15 cellular contexts compared by ENCODE assay signal in the genomic region with DNA sequence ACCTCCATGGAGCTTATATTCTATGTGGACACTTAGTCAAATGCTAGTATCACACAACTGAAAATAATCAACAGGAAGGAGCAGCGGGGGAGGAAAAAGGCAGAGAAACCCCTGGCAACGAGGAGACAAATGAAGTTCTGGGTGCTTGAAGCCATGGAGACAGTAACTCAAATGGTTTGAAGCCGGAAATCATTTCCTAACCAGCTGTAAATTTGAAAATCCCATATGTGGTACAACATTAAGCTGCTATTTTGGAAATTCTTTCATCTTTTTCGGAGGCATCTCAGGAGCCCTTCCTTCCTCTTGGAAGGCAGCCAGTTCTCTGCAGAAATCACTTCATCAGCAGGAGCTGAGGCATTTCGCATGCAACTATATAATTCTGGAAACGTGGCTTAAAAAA.
A peak's percentile ranks its signal among the peaks of the same experiment; 100 is the strongest.
DNase-seq lines count a peak whose midpoint lies in the region; ATAC-seq and TF ChIP-seq lines count a peak whose summit lies in the region.
"Had no signal": no experiment of that assay in that cellular context is flagged by ENCODE, and none has a peak within 500 bp of the region (broad histone marks: within the 10 kb centered on the region; RNA-seq: fewer than 3 reads in every experiment).

No MANE protein-coding gene starts in this region.

- peaks cover 12% of the 10 kb centered on the region for H3K27me3 Mint-ChIP-seq in T-helper 17 cell

- no peaks in the 10 kb centered on the region for H3K4me1 Mint-ChIP-seq in T-helper 17 cell
- H3K4me1 Mint-ChIP-seq: CD4-positive, CD25-positive, alpha-beta regulatory T cell; IgD-negative memory B cell had no signal

- no peak overlapping the region for H3K9ac ChIP-seq in parathyroid adenoma

- peaks cover 4 to 12% (median 9%) of the 10 kb centered on the region in 4 donors for H3K4me1 ChIP-seq in esophagus muscularis mucosa
- no peaks in the 10 kb centered on the region for H3K4me1 ChIP-seq in parathyroid adenoma
- no peaks in the 10 kb centered on the region for H3K4me1 ChIP-seq in suprapubic skin
- H3K4me1 ChIP-seq: ascending aorta, uterus had no signal

- H3K36me3 Mint-ChIP-seq in T-helper 17 cell (ENCODE audit: low read depth) = peaks cover 4% of the 10 kb centered on the region
- H3K36me3 Mint-ChIP-seq: CD4-positive, CD25-positive, alpha-beta regulatory T cell; IgD-negative memory B cell had no signal

- H3K4me3 ChIP-seq in esophagus muscularis mucosa = no peak overlapping the region
- H3K4me3 ChIP-seq in parathyroid adenoma (ENCODE audit: low read depth, low read length) = no peak overlapping the region
- no peak overlapping the region for H3K4me3 ChIP-seq in suprapubic skin
- H3K4me3 ChIP-seq: ascending aorta, spleen, uterus had no signal

- no peak for ATAC-seq in T-helper 17 cell

- TF ChIP-seq EP300 in esophagus muscularis mucosa (IDR thresholded peaks at IDR 0.05) (no peak), suprapubic skin (IDR thresholded peaks at IDR 0.05) (no peak)

- H3K27me3 ChIP-seq in esophagus muscularis mucosa = no peaks in the 10 kb centered on the region
- no peaks in the 10 kb centered on the region for H3K27me3 ChIP-seq in parathyroid adenoma (ENCODE audit: control insufficient read depth, insufficient read depth, low read length)
- no peaks in the 10 kb centered on the region for H3K27me3 ChIP-seq in suprapubic skin
- H3K27me3 ChIP-seq: ascending aorta, spleen, uterus had no signal

- H3K36me3 ChIP-seq in esophagus muscularis mucosa (no peaks in the 10 kb centered on the region), parathyroid adenoma (ENCODE audit: control insufficient read depth, insufficient read depth, low read length) (no peaks in the 10 kb centered on the region), suprapubic skin (no peaks in the 10 kb centered on the region)
- H3K36me3 ChIP-seq: ascending aorta, spleen, uterus had no signal

- intact Hi-C loops in esophagus muscularis mucosa (cut with DNase I) = no loop called here

- H3K4me2 ChIP-seq in parathyroid adenoma (ENCODE audit: low read length) = peak overlapping the region; percentile 13

- DNase-seq in GF-D8 (lab: John Stamatoyannopoulos, UW) (peak; percentile 17), OCI-M1 (lab: John Stamatoyannopoulos, UW) (peak; percentile 22), esophagus muscularis mucosa (ENCODE audit: extremely low spot score) (peak; percentile 68), T-helper 17 cell (no peak), GM20000 (ENCODE audit: low spot score) (no peak), suprapubic skin (ENCODE audit: low spot score in 2 of 2) (no peak)
- DNase-seq: activated CD8-positive, alpha-beta memory T cell treated with anti-CD3 and anti-CD28 coated beads for 24 hours; CD4-positive, CD25-positive, alpha-beta regulatory T cell; NCI-H1105; spleen; uterus had no signal

- H3K4me3 Mint-ChIP-seq in T-helper 17 cell = no peak overlapping the region
- H3K4me3 Mint-ChIP-seq: CD4-positive, CD25-positive, alpha-beta regulatory T cell; IgD-negative memory B cell; stimulated activated naive CD8-positive, alpha-beta T cell treated with anti-CD3 and anti-CD28 coated beads, Interleukin-15, Interleukin-2, amounts not matched to agents 100 ng/mL and 50 ng/mL, for 24 hours had no signal

- H3K27ac Mint-ChIP-seq in T-helper 17 cell = no peak overlapping the region
- H3K27ac Mint-ChIP-seq: CD4-positive, CD25-positive, alpha-beta regulatory T cell; IgD-negative memory B cell; stimulated activated naive CD8-positive, alpha-beta T cell treated with anti-CD3 and anti-CD28 coated beads, Interleukin-15, Interleukin-2, amounts not matched to agents 100 ng/mL and 50 ng/mL, for 24 hours had no signal

- 51% methylated on average over 6 of the region's 6 CpGs for WGBS in esophagus muscularis mucosa
- 49% methylated on average over 6 of the region's 6 CpGs for WGBS in suprapubic skin

- H3K9me3 ChIP-seq in esophagus muscularis mucosa = no peaks in the 10 kb centered on the region
- H3K9me3 ChIP-seq in parathyroid adenoma (ENCODE audit: control insufficient read depth, low read length) = no peaks in the 10 kb centered on the region
- no peaks in the 10 kb centered on the region for H3K9me3 ChIP-seq in T-helper 17 cell (ENCODE audit: control insufficient read depth, low read length, poor library complexity, severe bottlenecking)
- no peaks in the 10 kb centered on the region for H3K9me3 ChIP-seq in suprapubic skin
- H3K9me3 ChIP-seq: ascending aorta, uterus had no signal

- H3K79me2 ChIP-seq in parathyroid adenoma = no peaks in the 10 kb centered on the region

- TF ChIP-seq POLR2A in esophagus muscularis mucosa (IDR thresholded peaks at IDR 0.05; ENCODE audit: low read depth) (no peak), suprapubic skin (IDR thresholded peaks at IDR 0.05) (no peak)

- no peak for TF ChIP-seq CTCF in esophagus muscularis mucosa (IDR thresholded peaks at IDR 0.05)
- TF ChIP-seq CTCF in parathyroid adenoma (IDR thresholded peaks at IDR 0.05) = no peak
- TF ChIP-seq CTCF in GM20000 (IDR thresholded peaks at IDR 0.05; ENCODE audit: extremely low read depth, missing control alignments) = no peak
- TF ChIP-seq CTCF in suprapubic skin (IDR thresholded peaks at IDR 0.05) = no peak

- H3K27ac ChIP-seq in esophagus muscularis mucosa (replicated peaks in 1 of 4) = no peak overlapping the region
- no peak overlapping the region for H3K27ac ChIP-seq in parathyroid adenoma
- H3K27ac ChIP-seq in suprapubic skin = no peak overlapping the region
- H3K27ac ChIP-seq: ascending aorta, uterus had no signal

- H2AFZ ChIP-seq in parathyroid adenoma = no peak overlapping the region

Comparison
In these comparisons a context has a peak if more than half of its experiments do, and no peak if none do; other contexts are left out.
1. DNase-seq: peak in GF-D8 (single experiment), OCI-M1 (single experiment) and esophagus muscularis mucosa (single experiment); none in T-helper 17 cell (0 of 3), GM20000 (single experiment) and suprapubic skin (0 of 2).